Comparison of ENCODE assay signal across 19 cellular contexts in genomic region chr1:91535441-91535840, GRCh38.
"Had no signal": no experiment of that assay in that cellular context is flagged by ENCODE, and none has a peak within 500 bp of the region (broad histone marks: within the 10 kb centered on the region; RNA-seq: fewer than 3 reads in every experiment).

No MANE protein-coding gene starts in this region.

- H3K27me3 Mint-ChIP-seq: naive B cell had no signal

- H3K4me2 ChIP-seq: hepatocyte had no signal

- H3K79me2 ChIP-seq: hepatocyte had no signal

- H3K27me3 ChIP-seq: dorsolateral prefrontal cortex, esophagus muscularis mucosa, foreskin keratinocyte, hepatocyte, left lung had no signal

- H3K9me3 ChIP-seq: esophagus muscularis mucosa, left lung, lower lobe of right lung had no signal

- H2AFZ ChIP-seq: hepatocyte had no signal

- ATAC-seq: foreskin keratinocyte, left cardiac atrium, left lung, left ventricle myocardium superior, lower lobe of right lung had no signal

- H3K27ac Mint-ChIP-seq: naive B cell had no signal

- H3K4me3 Mint-ChIP-seq: naive B cell had no signal

- DNase-seq: cerebellar nuclear complex; dermis blood vessel endothelial cell; dorsolateral prefrontal cortex; effector CD4-positive, alpha-beta T cell; effector memory CD4-positive, alpha-beta T cell; foreskin keratinocyte; glutamatergic neuron; head of caudate nucleus; hypothalamus; left cardiac atrium; left ventricle myocardium superior; lower lobe of right lung; mesendoderm; midbrain; naive B cell had no signal

- H3K36me3 ChIP-seq: esophagus muscularis mucosa, left lung, lower lobe of right lung had no signal

- H3K9me3 Mint-ChIP-seq: naive B cell had no signal

- H3K4me3 ChIP-seq: coronary artery, dorsolateral prefrontal cortex, esophagus muscularis mucosa, hepatocyte, left lung, lower lobe of right lung had no signal

- H3K36me3 Mint-ChIP-seq: naive B cell had no signal

- H3K27ac ChIP-seq: coronary artery, dorsolateral prefrontal cortex, esophagus muscularis mucosa, foreskin keratinocyte, hepatocyte, left lung, lower lobe of right lung had no signal
